ENCODE assay signal across 23 cellular contexts in the genomic region with DNA sequence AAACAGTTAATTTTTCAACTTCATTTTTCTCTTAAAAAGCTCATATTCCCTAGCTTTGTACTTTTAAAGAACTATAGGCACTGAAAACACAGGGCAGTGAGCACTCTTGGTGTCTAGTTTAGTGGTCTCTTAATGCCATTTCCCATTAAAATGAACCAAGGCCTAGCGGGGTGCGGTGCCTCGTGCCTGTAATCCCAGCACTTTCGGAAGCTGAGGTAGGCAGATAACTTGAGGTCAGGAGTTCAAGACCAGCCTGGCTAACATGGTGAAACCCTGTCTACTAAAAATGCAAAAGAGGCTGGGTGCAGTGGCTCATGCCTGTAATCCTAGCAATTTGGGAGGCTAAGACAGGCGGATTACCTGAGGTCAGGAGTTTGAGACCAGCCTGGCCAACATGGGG. TPM values are rescaled to one million over a fixed set of nuclear protein-coding genes. Genes with fewer than 3 reads are reported as not detected.
"Had no signal": no experiment of that assay in that cellular context is flagged by ENCODE, and none has a peak within 500 bp of the region (broad histone marks: within the 10 kb centered on the region; RNA-seq: fewer than 3 reads in every experiment).

No MANE protein-coding gene starts in this region.

- H3K27me3 Mint-ChIP-seq: activated CD8-positive, alpha-beta T cell treated with anti-CD3 and anti-CD28 coated beads for 36 hours; activated naive CD8-positive, alpha-beta T cell treated with anti-CD3 and anti-CD28 coated beads, Interleukin-2, amount 10 ng/mL, durations not matched to agents 7 days and 5 days; T-cell had no signal

- H3K9me3 Mint-ChIP-seq: activated CD8-positive, alpha-beta T cell treated with anti-CD3 and anti-CD28 coated beads for 36 hours; activated naive CD8-positive, alpha-beta T cell treated with anti-CD3 and anti-CD28 coated beads, Interleukin-2, amount 10 ng/mL, durations not matched to agents 7 days and 5 days; T-cell had no signal

- DNase-seq: activated CD4-positive, alpha-beta T cell treated with anti-CD3 and anti-CD28 coated beads for 36 hours; activated CD8-positive, alpha-beta memory T cell treated with anti-CD3 and anti-CD28 coated beads, Interleukin-2, amount 50 U/mL, for 4 hours; activated CD8-positive, alpha-beta T cell treated with anti-CD3 and anti-CD28 coated beads for 36 hours; activated naive CD4-positive, alpha-beta T cell treated with anti-CD3 and anti-CD28 coated beads, Interleukin-2, amount 50 U/mL, for 16 hours; activated naive CD8-positive, alpha-beta T cell treated with anti-CD3 and anti-CD28 coated beads, Interleukin-2, amount 10 ng/mL, durations not matched to agents 7 days and 5 days; adrenal gland; anterior cingulate cortex; NCI-H1092; NCI-H1417 treated with DMSO at 0.1 percent for 48 hours; NCI-H1694; NCI-H2029; NCI-H2107; NCI-H2171 treated with DMSO at 0.1 percent for 48 hours; NCI-H226; NCI-H774; SHP77 treated with DMSO at 0.1 percent for 48 hours; T-cell; T-helper 2 cell had no signal

- H3K36me3 ChIP-seq: adrenal gland had no signal

- H3K4me3 ChIP-seq: adrenal gland had no signal

- H3K36me3 Mint-ChIP-seq: T-cell had no signal

- H3K4me3 Mint-ChIP-seq: activated CD4-positive, alpha-beta T cell treated with anti-CD3 and anti-CD28 coated beads for 36 hours; activated CD8-positive, alpha-beta T cell treated with anti-CD3 and anti-CD28 coated beads for 36 hours; activated naive CD8-positive, alpha-beta T cell treated with anti-CD3 and anti-CD28 coated beads, Interleukin-2, amount 10 ng/mL, durations not matched to agents 7 days and 5 days; T-cell had no signal

- H3K9me3 ChIP-seq: adrenal gland had no signal

- H3K4me1 ChIP-seq: adrenal gland had no signal

- H3K27me3 ChIP-seq: adrenal gland had no signal

- ATAC-seq: activated CD4-positive, alpha-beta T cell treated with anti-CD3 and anti-CD28 coated beads for 36 hours; activated CD8-positive, alpha-beta T cell treated with anti-CD3 and anti-CD28 coated beads for 36 hours; T-cell had no signal

- H3K27ac ChIP-seq: adrenal gland had no signal

- H3K27ac Mint-ChIP-seq: activated CD4-positive, alpha-beta T cell treated with anti-CD3 and anti-CD28 coated beads for 36 hours; activated CD8-positive, alpha-beta T cell treated with anti-CD3 and anti-CD28 coated beads for 36 hours; activated naive CD8-positive, alpha-beta T cell treated with anti-CD3 and anti-CD28 coated beads, Interleukin-2, amount 10 ng/mL, durations not matched to agents 7 days and 5 days; T-cell had no signal

RNA-seq across cellular contexts. Expression of a gene that starts 45.5 kb away (rescaled TPM):
- total RNA-seq: activated CD4-positive, alpha-beta T cell treated with anti-CD3 and anti-CD28 coated beads for 36 hours; activated CD8-positive, alpha-beta T cell treated with anti-CD3 and anti-CD28 coated beads for 36 hours; activated naive CD8-positive, alpha-beta T cell treated with anti-CD3 and anti-CD28 coated beads, Interleukin-2, amount 10 ng/mL, durations not matched to agents 7 days and 5 days; adrenal gland; cardiac septum; cerebellum; MCF 10A; NCI-H460; SK-MEL-5; T-cell had no signal
